In genomic region chr7:108911016-108911415, GRCh38 we compare ENCODE assay signal across 24 cellular contexts.
"Had no signal": no experiment of that assay in that cellular context is flagged by ENCODE, and none has a peak within 500 bp of the region (broad histone marks: within the 10 kb centered on the region; RNA-seq: fewer than 3 reads in every experiment).

No MANE protein-coding gene starts in this region.

- H3K27ac ChIP-seq: coronary artery, esophagus squamous epithelium, gastrocnemius medialis, lower lobe of right lung, pancreas, right atrium auricular region, thyroid gland, vagina had no signal

- ATAC-seq: gastrocnemius medialis; left ventricle myocardium superior; lower lobe of right lung; natural killer cell; pancreas; sciatic nerve; stimulated activated naive CD8-positive, alpha-beta T cell treated with anti-CD3 and anti-CD28 coated beads, Interleukin-15, amount 100 ng/mL, for 72 hours had no signal

- H3K4me2 ChIP-seq: smooth muscle cell had no signal

- H3K4me3 ChIP-seq: coronary artery, esophagus squamous epithelium, gastrocnemius medialis, lower lobe of right lung, pancreas, right atrium auricular region, smooth muscle cell, thyroid gland, vagina had no signal

- H3K9me3 ChIP-seq: esophagus squamous epithelium, gastrocnemius medialis, pancreas, thyroid gland, vagina had no signal

- H3K36me3 ChIP-seq: esophagus squamous epithelium, gastrocnemius medialis, lower lobe of right lung, pancreas, right atrium auricular region, thyroid gland, vagina had no signal

- H3K4me1 ChIP-seq: esophagus squamous epithelium, gastrocnemius medialis, lower lobe of right lung, pancreas, right atrium auricular region, thyroid gland, vagina had no signal

- H3K27me3 ChIP-seq: esophagus squamous epithelium, gastrocnemius medialis, pancreas, right atrium auricular region, thyroid gland, vagina had no signal

- DNase-seq: dermis blood vessel endothelial cell; effector memory CD4-positive, alpha-beta T cell; erythroblast; esophagus squamous epithelium; foreskin fibroblast; gastrocnemius medialis; head of caudate nucleus; left ventricle myocardium superior; lower lobe of right lung; natural killer cell; pancreas; stimulated activated CD4-positive, alpha-beta T cell treated with anti-CD3 and anti-CD28 coated beads, Interleukin-12 subunit alpha, Interleukin-12 subunit beta, amount 100 ng/mL, for 4 hours; stimulated activated CD4-positive, alpha-beta T cell treated with anti-CD3 and anti-CD28 coated beads, Interleukin-1b, Interleukin-23, amount 100 ng/mL, for 48 hours; stimulated activated CD4-positive, alpha-beta T cell treated with anti-CD3 and anti-CD28 coated beads, Interleukin-4, amount 100 ng/mL, for 1 hour; stimulated activated CD8-positive, alpha-beta memory T cell treated with anti-CD3 and anti-CD28 coated beads, Interleukin-4, amount 100 ng/mL, for 48 hours; stimulated activated naive CD4-positive, alpha-beta T cell; stimulated activated naive CD8-positive, alpha-beta T cell treated with anti-CD3 and anti-CD28 coated beads, Interleukin-15, amount 100 ng/mL, for 72 hours; thyroid gland; trophoblast cell had no signal
